In genomic region chr5:81646469-81646868, GRCh38 we compare ENCODE assay signal across 35 cellular contexts.
"Had no signal": no experiment of that assay in that cellular context is flagged by ENCODE, and none has a peak within 500 bp of the region (broad histone marks: within the 10 kb centered on the region; RNA-seq: fewer than 3 reads in every experiment).

No MANE protein-coding gene starts in this region.

- H3K27me3 ChIP-seq: adrenal gland, body of pancreas, brain microvascular endothelial cell, breast epithelium had no signal

- H3K4me1 Mint-ChIP-seq: activated naive CD8-positive, alpha-beta T cell treated with anti-CD3 and anti-CD28 coated beads for 36 hours had no signal

- H3K4me3 ChIP-seq: adrenal gland, body of pancreas, breast epithelium had no signal

- H3K27me3 Mint-ChIP-seq: activated B cell treated with CpG ODN at 0.5 μM for 24 hours; activated CD4-positive, alpha-beta memory T cell treated with anti-CD3 and anti-CD28 coated beads for 36 hours; activated CD4-positive, alpha-beta T cell treated with anti-CD3 and anti-CD28 coated beads, Interleukin-2, amount 10 ng/mL, durations not matched to agents 24 days and 14 days; activated CD8-positive, alpha-beta T cell treated with anti-CD3 and anti-CD28 coated beads for 36 hours; activated naive CD8-positive, alpha-beta T cell treated with anti-CD3 and anti-CD28 coated beads for 36 hours; activated T-helper 17 cell treated with anti-CD3 and anti-CD28 coated beads, Interleukin-2, amount 50 U/mL, for 72 hours; T-helper 17 cell had no signal

- H3K9me3 Mint-ChIP-seq: activated B cell treated with CpG ODN at 0.5 μM for 24 hours; activated CD4-positive, alpha-beta memory T cell treated with anti-CD3 and anti-CD28 coated beads for 36 hours; activated CD4-positive, alpha-beta T cell treated with anti-CD3 and anti-CD28 coated beads, Interleukin-2, amount 10 ng/mL, durations not matched to agents 24 days and 14 days; activated CD8-positive, alpha-beta T cell treated with anti-CD3 and anti-CD28 coated beads for 36 hours; activated naive CD4-positive, alpha-beta T cell treated with anti-CD3 and anti-CD28 coated beads for 36 hours; activated naive CD4-positive, alpha-beta T cell treated with anti-CD3 and anti-CD28 coated beads, Interleukin-2, amount 50 U/mL, for 72 hours; activated naive CD8-positive, alpha-beta T cell treated with anti-CD3 and anti-CD28 coated beads for 36 hours; activated T-cell treated with anti-CD3 and anti-CD28 coated beads, Interleukin-2, amount 50 U/mL, for 4 hours; activated T-cell treated with anti-CD3 and anti-CD28 coated beads, Interleukin-2, amount 50 U/mL, for 72 hours; activated T-helper 1 cell treated with anti-CD3 and anti-CD28 coated beads, Interleukin-12 subunit alpha, Interleukin-12 subunit beta, Interleukin-2, Interleukin-4 antibody, amounts not matched to agents 30 ng/mL and 10 ng/mL and 1 ng/mL, durations not matched to agents 14 hours and 24 hours and 36 hours; activated T-helper 17 cell treated with anti-CD3 and anti-CD28 coated beads, Interleukin-2, amount 50 U/mL, for 72 hours; T-helper 2 cell treated with Interferon-gamma antibody and Interleukin-4, amounts not matched to agents 5 μg/mL and 100 μg/mL, for 36 hours had no signal

- H3K36me3 ChIP-seq: adrenal gland, brain microvascular endothelial cell, breast epithelium had no signal

- H3K4me3 Mint-ChIP-seq: activated B cell treated with CpG ODN at 0.5 μM for 24 hours; activated CD4-positive, alpha-beta memory T cell treated with anti-CD3 and anti-CD28 coated beads for 36 hours; activated CD4-positive, alpha-beta T cell treated with anti-CD3 and anti-CD28 coated beads, Interleukin-2, amount 10 ng/mL, durations not matched to agents 24 days and 14 days; activated CD8-positive, alpha-beta T cell treated with anti-CD3 and anti-CD28 coated beads for 36 hours; activated naive CD4-positive, alpha-beta T cell treated with anti-CD3 and anti-CD28 coated beads for 36 hours; activated naive CD8-positive, alpha-beta T cell treated with anti-CD3 and anti-CD28 coated beads for 36 hours; activated T-cell treated with anti-CD3 and anti-CD28 coated beads, Interleukin-2, amount 50 U/mL, for 4 hours; activated T-cell treated with anti-CD3 and anti-CD28 coated beads, Interleukin-2, amount 50 U/mL, for 72 hours; activated T-helper 1 cell treated with anti-CD3 and anti-CD28 coated beads, Interleukin-12 subunit alpha, Interleukin-12 subunit beta, Interleukin-2, Interleukin-4 antibody, amounts not matched to agents 30 ng/mL and 10 ng/mL and 1 ng/mL, durations not matched to agents 14 hours and 24 hours and 36 hours; activated T-helper 17 cell treated with anti-CD3 and anti-CD28 coated beads, Interleukin-2, amount 50 U/mL, for 72 hours; T-helper 17 cell; T-helper 2 cell treated with Interferon-gamma antibody and Interleukin-4, amounts not matched to agents 5 μg/mL and 100 μg/mL, for 36 hours had no signal

- H3K27ac ChIP-seq: adrenal gland, body of pancreas, brain microvascular endothelial cell, breast epithelium, VCaP had no signal

- FAIRE-seq: astrocyte, TTC549 had no signal

- DNase-seq: activated B cell treated with CpG ODN at 0.5 μM for 24 hours; activated CD4-positive, alpha-beta memory T cell treated with anti-CD3 and anti-CD28 coated beads for 36 hours; activated CD4-positive, alpha-beta T cell treated with anti-CD3 and anti-CD28 coated beads for 4 hours; activated CD4-positive, alpha-beta T cell treated with anti-CD3 and anti-CD28 coated beads, Interleukin-2, amount 10 ng/mL, durations not matched to agents 24 days and 14 days; activated CD4-positive, alpha-beta T cell treated with anti-CD3 and anti-CD28 coated beads, Interleukin-2, amount 50 U/mL, for 1 hour; activated CD4-positive, alpha-beta T cell treated with anti-CD3 and anti-CD28 coated beads, Interleukin-2, amount 50 U/mL, for 4 hours; activated CD4-positive, CD25-positive, alpha-beta regulatory T cell treated with anti-CD3 and anti-CD28 coated beads, Interleukin-2, amount 50 U/mL, for 72 hours; activated CD8-positive, alpha-beta memory T cell treated with anti-CD3 and anti-CD28 coated beads, Interleukin-2, amount 50 U/mL, for 4 hours; activated CD8-positive, alpha-beta T cell treated with anti-CD3 and anti-CD28 coated beads for 36 hours; activated effector memory CD4-positive, alpha-beta T cell treated with anti-CD3 and anti-CD28 coated beads, Interleukin-2, amount 50 U/mL, for 16 hours; activated gamma-delta T cell treated with Interleukin-2 at 50 U/mL for 16 hours; activated naive CD4-positive, alpha-beta T cell; activated naive CD4-positive, alpha-beta T cell treated with anti-CD3 and anti-CD28 coated beads for 36 hours; activated naive CD4-positive, alpha-beta T cell treated with anti-CD3 and anti-CD28 coated beads, Interleukin-2, amount 50 U/mL, for 16 hours; activated naive CD8-positive, alpha-beta T cell treated with anti-CD3 and anti-CD28 coated beads for 36 hours; activated T-cell treated with anti-CD3 and anti-CD28 coated beads for 4 hours; activated T-cell treated with anti-CD3 and anti-CD28 coated beads, Interleukin-2, amount 50 U/mL, for 1 hour; activated T-cell treated with anti-CD3 and anti-CD28 coated beads, Interleukin-2, amount 50 U/mL, for 4 hours; activated T-cell treated with anti-CD3 and anti-CD28 coated beads, Interleukin-2, amount 50 U/mL, for 72 hours; adrenal gland; amniotic stem cell; aorta; body of pancreas; brain microvascular endothelial cell; central memory CD4-positive, alpha-beta T cell; T-helper 17 cell; T-helper 9 cell had no signal

- H3K9me3 ChIP-seq: adrenal gland, body of pancreas, breast epithelium had no signal

- ATAC-seq: activated CD8-positive, alpha-beta T cell treated with anti-CD3 and anti-CD28 coated beads for 36 hours; activated naive CD4-positive, alpha-beta T cell treated with anti-CD3 and anti-CD28 coated beads, Interleukin-2, amount 50 U/mL, for 72 hours; activated T-cell treated with anti-CD3 and anti-CD28 coated beads, Interleukin-2, amount 50 U/mL, for 4 hours; activated T-cell treated with anti-CD3 and anti-CD28 coated beads, Interleukin-2, amount 50 U/mL, for 72 hours; activated T-helper 17 cell treated with anti-CD3 and anti-CD28 coated beads, Interleukin-2, amount 50 U/mL, for 72 hours; body of pancreas; T-helper 17 cell had no signal

- H3K36me3 Mint-ChIP-seq: activated CD4-positive, alpha-beta memory T cell treated with anti-CD3 and anti-CD28 coated beads for 36 hours had no signal

- H3K4me1 ChIP-seq: body of pancreas, breast epithelium had no signal

- H3K27ac Mint-ChIP-seq: activated B cell treated with CpG ODN at 0.5 μM for 24 hours; activated CD4-positive, alpha-beta memory T cell treated with anti-CD3 and anti-CD28 coated beads for 36 hours; activated CD4-positive, alpha-beta T cell treated with anti-CD3 and anti-CD28 coated beads, Interleukin-2, amount 10 ng/mL, durations not matched to agents 24 days and 14 days; activated CD8-positive, alpha-beta T cell treated with anti-CD3 and anti-CD28 coated beads for 36 hours; activated naive CD4-positive, alpha-beta T cell treated with anti-CD3 and anti-CD28 coated beads for 36 hours; activated naive CD4-positive, alpha-beta T cell treated with anti-CD3 and anti-CD28 coated beads, Interleukin-2, amount 50 U/mL, for 72 hours; activated naive CD8-positive, alpha-beta T cell treated with anti-CD3 and anti-CD28 coated beads for 36 hours; activated T-cell treated with anti-CD3 and anti-CD28 coated beads, Interleukin-2, amount 50 U/mL, for 72 hours; activated T-helper 1 cell treated with anti-CD3 and anti-CD28 coated beads, Interleukin-12 subunit alpha, Interleukin-12 subunit beta, Interleukin-2, Interleukin-4 antibody, amounts not matched to agents 30 ng/mL and 10 ng/mL and 1 ng/mL, durations not matched to agents 14 hours and 24 hours and 36 hours; activated T-helper 17 cell treated with anti-CD3 and anti-CD28 coated beads, Interleukin-2, amount 50 U/mL, for 72 hours; T-helper 17 cell; T-helper 2 cell treated with Interferon-gamma antibody and Interleukin-4, amounts not matched to agents 5 μg/mL and 100 μg/mL, for 36 hours had no signal
